ENCODE assay signal across 25 cellular contexts in genomic region chr3:120652896-120653545, GRCh38. TPM values are rescaled to one million over a fixed set of nuclear protein-coding genes. Genes with fewer than 3 reads are reported as not detected.
DNase-seq lines count a peak whose midpoint lies in the region; FAIRE-seq and TF ChIP-seq lines count a peak whose summit lies in the region.
"Had no signal": no experiment of that assay in that cellular context is flagged by ENCODE, and none has a peak within 500 bp of the region (broad histone marks: within the 10 kb centered on the region; RNA-seq: fewer than 3 reads in every experiment).

No MANE protein-coding gene starts in this region.

- FAIRE-seq in small intestine (lab: Jason Lieb, UNC) (no peak), GM19239 (lab: Jason Lieb, UNC) (no peak)
- FAIRE-seq: GM12891 had no signal

- peak overlapping the region in 50 of 59 donors; percentile 0 to 85 (median 64) for H3K27ac ChIP-seq in dorsolateral prefrontal cortex
- H3K27ac ChIP-seq in small intestine (ENCODE audit: low read depth in 1 of 2, low read length in 1 of 2) = no peak overlapping the region
- H3K27ac ChIP-seq: RWPE1 had no signal

- in situ Hi-C loops in G401 (cut with HindIII; ENCODE audit: low sequenced_read_pairs) = no loop called here

- intact Hi-C loops in dorsolateral prefrontal cortex (cut with DNase I) = no loop called here

- H3K9me3 ChIP-seq in small intestine (ENCODE audit: control insufficient read depth, low read depth) = no peaks in the 10 kb centered on the region

- no peaks in the 10 kb centered on the region for H3K4me1 ChIP-seq in small intestine (ENCODE audit: control insufficient read depth in 2 of 2, insufficient read depth in 1 of 2, low read depth in 1 of 2, low read length in 1 of 2)

- no peak overlapping the region for H3K4me3 ChIP-seq in dorsolateral prefrontal cortex
- no peak overlapping the region for H3K4me3 ChIP-seq in small intestine (ENCODE audit: low read depth in 1 of 2, low read length in 2 of 2)
- H3K4me3 ChIP-seq: smooth muscle cell had no signal

- H3K36me3 ChIP-seq in small intestine (ENCODE audit: control insufficient read depth in 2 of 2, insufficient read depth in 2 of 2, low read length in 2 of 2) = no peaks in the 10 kb centered on the region

- DNase-seq in G401 (ENCODE audit: low spot score) (peak; percentile 61), NCI-H524 treated with DMSO at 0.1 percent for 48 hours (lab: John Stamatoyannopoulos, UW) (peak; percentile 73), dorsolateral prefrontal cortex (peak in 2 of 10 donors; percentile 17 to 20), small intestine (peak; percentile 21), HuH-7 (ENCODE audit: low spot score) (no peak), GM19239 (ENCODE audit: insufficient read length, low spot score) (no peak)
- DNase-seq in activated CD4-positive, alpha-beta T cell treated with anti-CD3 and anti-CD28 coated beads for 1 hour = no peak
- DNase-seq: activated CD4-positive, alpha-beta memory T cell treated with anti-CD3 and anti-CD28 coated beads, Interleukin-2, amount 10 ng/mL, durations not matched to agents 7 days and 5 days; aorta; central memory CD4-positive, alpha-beta T cell; EL; GOT3; islet precursor cell; left ventricle myocardium superior; naive B cell; NCI-H1930; NCI-H2227 treated with DMSO at 0.1 percent for 48 hours; NCI-H774; retina; stimulated activated CD4-positive, alpha-beta T cell treated with anti-CD3 and anti-CD28 coated beads, Interleukin-1b, Interleukin-23, amount 100 ng/mL, for 48 hours; T-helper 1 cell had no signal

- H3K27me3 ChIP-seq in dorsolateral prefrontal cortex (no peaks in the 10 kb centered on the region), small intestine (ENCODE audit: control insufficient read depth in 2 of 2, insufficient read depth in 2 of 2, low read length in 2 of 2) (peaks cover 0 to 2% of the 10 kb centered on the region in 2 donors)

- no peak for TF ChIP-seq CTCF in dorsolateral prefrontal cortex (IDR thresholded peaks at IDR 0.05 in 54 of 56, conservative IDR thresholded peaks at IDR 0.05 in 2 of 56; ENCODE audit: low read depth in 1 of 56, partially characterized antibody in 56 of 56)

- WGBS in small intestine, 3 donors = 8 to 56% (median 35%) methylated on average over 5 of the region's 5 CpGs

RNA-seq across cellular contexts. Expression of gene HGD, which starts 29.0 kb away (rescaled TPM):
- not detected in 2 replicates for total RNA-seq in G401 (2014; rRNA removed; shearing (Covaris generic))
- total RNA-seq in dorsolateral prefrontal cortex = 1 to 10 TPM in 64 of 120 experiments, under 1 TPM in 40, not detected in 16; 0.28 to 7.5 (median 1.3) TPM
- polyA plus RNA-seq in small intestine = 10 to 100 TPM; 14.4 to 71.8 (median 46.2) TPM
- total RNA-seq: left ventricle myocardium superior, SK-MEL-5 had no signal

RNA-seq across cellular contexts. Expression of gene NDUFB4, which starts 56.9 kb away (rescaled TPM):
- 127 and 148 TPM in 2 replicates for total RNA-seq in G401 (2014; rRNA removed; shearing (Covaris generic))
- total RNA-seq in dorsolateral prefrontal cortex = 100 to 1,000 TPM in 106 of 120 experiments, 10 to 100 TPM in 14; 75.5 to 170 (median 127) TPM
- polyA plus RNA-seq in small intestine = 100 to 1,000 TPM; 241 to 263 (median 261) TPM

Comparison
In these comparisons a context has a peak if more than half of its experiments do, and no peak if none do; other contexts are left out.
1. DNase-seq: peak in G401 (single experiment), NCI-H524 treated with DMSO at 0.1 percent for 48 hours (single experiment) and small intestine (single experiment); none in HuH-7 (single experiment), GM19239 (single experiment) and activated CD4-positive, alpha-beta T cell treated with anti-CD3 and anti-CD28 coated beads for 1 hour (single experiment).
2. H3K27ac ChIP-seq: peak in dorsolateral prefrontal cortex (50 of 59); none in small intestine (0 of 2).